Comparison of ENCODE assay signal across 1 cellular context in genomic region chr2:878245-878930, GRCh38.
TF ChIP-seq lines count a peak whose summit lies in the region.

No MANE protein-coding gene starts in this region.

TF ChIP-seq in H1, 55 proteins besides CTCF, POLR2A, EP300 and RAD21 (continued from another document):
- TF ChIP-seq FOSL1 (IDR thresholded peaks at IDR 0.05; ENCODE audit: insufficient read depth, low read depth, low read length) (no peak), YY1 (IDR thresholded peaks at IDR 0.05; ENCODE audit: low read depth, low read length) (no peak), BCL11A (IDR thresholded peaks at IDR 0.05; ENCODE audit: low read depth in 2 of 2, low read length in 2 of 2) (no peak), TCF12 (IDR thresholded peaks at IDR 0.05; ENCODE audit: low read depth, low read length) (no peak), RXRA (IDR thresholded peaks at IDR 0.05; ENCODE audit: insufficient read depth, low read depth, low read length) (no peak), ZNF274 (IDR thresholded peaks at IDR 0.05; ENCODE audit: borderline replicate concordance, extremely low read depth, low read length) (no peak), TAF1 (IDR thresholded peaks at IDR 0.05; ENCODE audit: low read depth, low read length) (no peak), CREB1 (IDR thresholded peaks at IDR 0.05) (no peak), HDAC6 (IDR thresholded peaks at IDR 0.05; ENCODE audit: low read depth, low read length) (no peak), GTF2F1 (IDR thresholded peaks at IDR 0.05; ENCODE audit: borderline replicate concordance, low read depth, low read length) (no peak), ATF2 (IDR thresholded peaks at IDR 0.05; ENCODE audit: low read length) (no peak)
TF ChIP-seq in H1: peak in this region for 0.
